In the genomic region with DNA sequence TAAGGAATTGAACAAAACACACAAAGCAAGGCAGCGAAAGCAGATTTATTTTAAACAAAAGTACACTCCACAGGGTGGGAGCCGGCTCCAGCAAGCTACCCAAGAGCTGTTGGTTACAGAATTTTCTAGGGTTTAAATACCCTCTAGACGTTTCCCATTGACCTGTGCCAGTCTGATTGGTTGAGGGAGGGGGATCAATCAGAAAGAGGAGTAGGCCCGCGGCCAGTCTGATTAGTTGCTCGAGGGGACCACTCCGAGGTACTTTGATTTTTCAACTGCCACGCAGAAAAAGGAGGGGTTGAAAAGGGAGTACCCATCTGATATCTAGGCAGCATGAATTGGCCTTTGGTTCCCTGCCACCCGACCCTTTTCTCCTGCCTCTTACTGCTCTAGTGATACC, we compare ENCODE assay signal across 1 cellular context.
A peak's percentile ranks its signal among the peaks of the same experiment; 100 is the strongest.
TF ChIP-seq lines count a peak whose summit lies in the region.

No MANE protein-coding gene starts in this region.

TF ChIP-seq in HepG2, 621 proteins besides CTCF, POLR2A, EP300 and RAD21:
- TF ChIP-seq, protein P1, sequence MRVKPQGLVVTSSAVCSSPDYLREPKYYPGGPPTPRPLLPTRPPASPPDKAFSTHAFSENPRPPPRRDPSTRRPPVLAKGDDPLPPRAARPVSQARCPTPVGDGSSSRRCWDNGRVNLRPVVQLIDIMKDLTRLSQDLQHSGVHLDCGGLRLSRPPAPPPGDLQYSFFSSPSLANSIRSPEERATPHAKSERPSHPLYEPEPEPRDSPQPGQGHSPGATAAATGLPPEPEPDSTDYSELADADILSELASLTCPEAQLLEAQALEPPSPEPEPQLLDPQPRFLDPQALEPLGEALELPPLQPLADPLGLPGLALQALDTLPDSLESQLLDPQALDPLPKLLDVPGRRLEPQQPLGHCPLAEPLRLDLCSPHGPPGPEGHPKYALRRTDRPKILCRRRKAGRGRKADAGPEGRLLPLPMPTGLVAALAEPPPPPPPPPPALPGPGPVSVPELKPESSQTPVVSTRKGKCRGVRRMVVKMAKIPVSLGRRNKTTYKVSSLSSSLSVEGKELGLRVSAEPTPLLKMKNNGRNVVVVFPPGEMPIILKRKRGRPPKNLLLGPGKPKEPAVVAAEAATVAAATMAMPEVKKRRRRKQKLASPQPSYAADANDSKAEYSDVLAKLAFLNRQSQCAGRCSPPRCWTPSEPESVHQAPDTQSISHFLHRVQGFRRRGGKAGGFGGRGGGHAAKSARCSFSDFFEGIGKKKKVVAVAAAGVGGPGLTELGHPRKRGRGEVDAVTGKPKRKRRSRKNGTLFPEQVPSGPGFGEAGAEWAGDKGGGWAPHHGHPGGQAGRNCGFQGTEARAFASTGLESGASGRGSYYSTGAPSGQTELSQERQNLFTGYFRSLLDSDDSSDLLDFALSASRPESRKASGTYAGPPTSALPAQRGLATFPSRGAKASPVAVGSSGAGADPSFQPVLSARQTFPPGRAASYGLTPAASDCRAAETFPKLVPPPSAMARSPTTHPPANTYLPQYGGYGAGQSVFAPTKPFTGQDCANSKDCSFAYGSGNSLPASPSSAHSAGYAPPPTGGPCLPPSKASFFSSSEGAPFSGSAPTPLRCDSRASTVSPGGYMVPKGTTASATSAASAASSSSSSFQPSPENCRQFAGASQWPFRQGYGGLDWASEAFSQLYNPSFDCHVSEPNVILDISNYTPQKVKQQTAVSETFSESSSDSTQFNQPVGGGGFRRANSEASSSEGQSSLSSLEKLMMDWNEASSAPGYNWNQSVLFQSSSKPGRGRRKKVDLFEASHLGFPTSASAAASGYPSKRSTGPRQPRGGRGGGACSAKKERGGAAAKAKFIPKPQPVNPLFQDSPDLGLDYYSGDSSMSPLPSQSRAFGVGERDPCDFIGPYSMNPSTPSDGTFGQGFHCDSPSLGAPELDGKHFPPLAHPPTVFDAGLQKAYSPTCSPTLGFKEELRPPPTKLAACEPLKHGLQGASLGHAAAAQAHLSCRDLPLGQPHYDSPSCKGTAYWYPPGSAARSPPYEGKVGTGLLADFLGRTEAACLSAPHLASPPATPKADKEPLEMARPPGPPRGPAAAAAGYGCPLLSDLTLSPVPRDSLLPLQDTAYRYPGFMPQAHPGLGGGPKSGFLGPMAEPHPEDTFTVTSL (CRISPR knock-in tag; IDR thresholded peaks at IDR 0.05; ENCODE audit: borderline replicate concordance) = no peak
- no peak for TF ChIP-seq ZSCAN29 (CRISPR knock-in tag; conservative IDR thresholded peaks at IDR 0.05)
- TF ChIP-seq SETDB1 (CRISPR knock-in tag; IDR thresholded peaks at IDR 0.05; ENCODE audit: borderline replicate concordance) = no peak
- TF ChIP-seq PAF1 (CRISPR knock-in tag; IDR thresholded peaks at IDR 0.05) = no peak
- 0 out of 2 replicates have a peak, but pooled peaks have one; percentile 12 for TF ChIP-seq NFYB (CRISPR knock-in tag; IDR thresholded peaks at IDR 0.05)
- TF ChIP-seq ZNF274 (CRISPR knock-in tag; IDR thresholded peaks at IDR 0.05) = no peak
- peak; percentile 39; the same call in 1 of the 2 replicates for TF ChIP-seq POLR2G (IDR thresholded peaks at IDR 0.05; ENCODE audit: low read depth, low read length)
- TF ChIP-seq ZBTB1 (CRISPR knock-in tag; IDR thresholded peaks at IDR 0.05; ENCODE audit: borderline replicate concordance) = no peak
- TF ChIP-seq ZNF614 (CRISPR knock-in tag; IDR thresholded peaks at IDR 0.05; ENCODE audit: borderline replicate concordance) = no peak
- no peak for TF ChIP-seq ZNF766 (CRISPR knock-in tag; IDR thresholded peaks at IDR 0.05; ENCODE audit: borderline replicate concordance)
- TF ChIP-seq ZNF615 (CRISPR knock-in tag; IDR thresholded peaks at IDR 0.05; ENCODE audit: borderline replicate concordance) = no peak
- TF ChIP-seq, protein P2, sequence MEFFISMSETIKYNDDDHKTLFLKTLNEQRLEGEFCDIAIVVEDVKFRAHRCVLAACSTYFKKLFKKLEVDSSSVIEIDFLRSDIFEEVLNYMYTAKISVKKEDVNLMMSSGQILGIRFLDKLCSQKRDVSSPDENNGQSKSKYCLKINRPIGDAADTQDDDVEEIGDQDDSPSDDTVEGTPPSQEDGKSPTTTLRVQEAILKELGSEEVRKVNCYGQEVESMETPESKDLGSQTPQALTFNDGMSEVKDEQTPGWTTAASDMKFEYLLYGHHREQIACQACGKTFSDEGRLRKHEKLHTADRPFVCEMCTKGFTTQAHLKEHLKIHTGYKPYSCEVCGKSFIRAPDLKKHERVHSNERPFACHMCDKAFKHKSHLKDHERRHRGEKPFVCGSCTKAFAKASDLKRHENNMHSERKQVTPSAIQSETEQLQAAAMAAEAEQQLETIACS (CRISPR knock-in tag; IDR thresholded peaks at IDR 0.05) = no peak
- TF ChIP-seq TGIF2 (CRISPR knock-in tag; IDR thresholded peaks at IDR 0.05) = no peak
- no peak for TF ChIP-seq ZNF354B (CRISPR knock-in tag; IDR thresholded peaks at IDR 0.05)
- TF ChIP-seq, protein P3, sequence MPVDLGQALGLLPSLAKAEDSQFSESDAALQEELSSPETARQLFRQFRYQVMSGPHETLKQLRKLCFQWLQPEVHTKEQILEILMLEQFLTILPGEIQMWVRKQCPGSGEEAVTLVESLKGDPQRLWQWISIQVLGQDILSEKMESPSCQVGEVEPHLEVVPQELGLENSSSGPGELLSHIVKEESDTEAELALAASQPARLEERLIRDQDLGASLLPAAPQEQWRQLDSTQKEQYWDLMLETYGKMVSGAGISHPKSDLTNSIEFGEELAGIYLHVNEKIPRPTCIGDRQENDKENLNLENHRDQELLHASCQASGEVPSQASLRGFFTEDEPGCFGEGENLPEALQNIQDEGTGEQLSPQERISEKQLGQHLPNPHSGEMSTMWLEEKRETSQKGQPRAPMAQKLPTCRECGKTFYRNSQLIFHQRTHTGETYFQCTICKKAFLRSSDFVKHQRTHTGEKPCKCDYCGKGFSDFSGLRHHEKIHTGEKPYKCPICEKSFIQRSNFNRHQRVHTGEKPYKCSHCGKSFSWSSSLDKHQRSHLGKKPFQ (CRISPR knock-in tag; IDR thresholded peaks at IDR 0.05; ENCODE audit: insufficient replicate concordance) = peak; percentile 2
- no peak for TF ChIP-seq ZFP62 (CRISPR knock-in tag; IDR thresholded peaks at IDR 0.05)
